14 cellular contexts compared by ENCODE assay signal in genomic region chr1:5934058-5934884, GRCh38.
"Had no signal": no experiment of that assay in that cellular context is flagged by ENCODE, and none has a peak within 500 bp of the region (broad histone marks: within the 10 kb centered on the region; RNA-seq: fewer than 3 reads in every experiment).

No MANE protein-coding gene starts in this region.

- H3K4me3 ChIP-seq: breast epithelium, heart left ventricle, pancreas had no signal

- H3K4me3 Mint-ChIP-seq: activated naive CD8-positive, alpha-beta T cell treated with anti-CD3 and anti-CD28 coated beads, Interleukin-2, amount 10 ng/mL, durations not matched to agents 7 days and 5 days; activated T-cell treated with anti-CD3 and anti-CD28 coated beads, Interleukin-2, amount 50 U/mL, for 4 hours; stimulated activated naive CD8-positive, alpha-beta T cell treated with anti-CD3 and anti-CD28 coated beads, Interleukin-15, amount 100 ng/mL, for 72 hours had no signal

- H3K9me3 ChIP-seq: breast epithelium, pancreas had no signal

- H3K27me3 ChIP-seq: breast epithelium, heart left ventricle, pancreas had no signal

- H3K27me3 Mint-ChIP-seq: activated naive CD8-positive, alpha-beta T cell treated with anti-CD3 and anti-CD28 coated beads, Interleukin-2, amount 10 ng/mL, durations not matched to agents 7 days and 5 days; stimulated activated naive CD8-positive, alpha-beta T cell treated with anti-CD3 and anti-CD28 coated beads, Interleukin-15, amount 100 ng/mL, for 72 hours had no signal

- H3K27ac Mint-ChIP-seq: activated naive CD8-positive, alpha-beta T cell treated with anti-CD3 and anti-CD28 coated beads, Interleukin-2, amount 10 ng/mL, durations not matched to agents 7 days and 5 days had no signal

- H3K9me3 Mint-ChIP-seq: activated naive CD8-positive, alpha-beta T cell treated with anti-CD3 and anti-CD28 coated beads, Interleukin-2, amount 10 ng/mL, durations not matched to agents 7 days and 5 days; activated T-cell treated with anti-CD3 and anti-CD28 coated beads, Interleukin-2, amount 50 U/mL, for 4 hours; stimulated activated naive CD8-positive, alpha-beta T cell treated with anti-CD3 and anti-CD28 coated beads, Interleukin-15, amount 100 ng/mL, for 72 hours had no signal

- H3K4me1 ChIP-seq: heart left ventricle, pancreas had no signal

- H3K36me3 ChIP-seq: breast epithelium, pancreas had no signal

- ATAC-seq: activated T-cell treated with anti-CD3 and anti-CD28 coated beads, Interleukin-2, amount 50 U/mL, for 4 hours; stimulated activated naive CD8-positive, alpha-beta T cell treated with anti-CD3 and anti-CD28 coated beads, Interleukin-15, amount 100 ng/mL, for 72 hours had no signal

- H3K27ac ChIP-seq: heart left ventricle, pancreas had no signal

- H3K4me1 Mint-ChIP-seq: activated naive CD8-positive, alpha-beta T cell treated with anti-CD3 and anti-CD28 coated beads, Interleukin-2, amount 10 ng/mL, durations not matched to agents 7 days and 5 days had no signal

- DNase-seq: activated CD4-positive, alpha-beta T cell treated with anti-CD3 and anti-CD28 coated beads for 48 hours; activated gamma-delta T cell; activated naive CD8-positive, alpha-beta T cell treated with anti-CD3 and anti-CD28 coated beads, Interleukin-2, amount 10 ng/mL, durations not matched to agents 7 days and 5 days; activated T-cell treated with anti-CD3 and anti-CD28 coated beads, Interleukin-2, amount 50 U/mL, for 4 hours; aorta; heart left ventricle; islet precursor cell; pancreas; retina; stimulated activated CD4-positive, alpha-beta T cell treated with anti-CD3 and anti-CD28 coated beads, Interleukin-15, amount 100 ng/mL, for 24 hours; stimulated activated CD4-positive, alpha-beta T cell treated with anti-CD3 and anti-CD28 coated beads, Interleukin-4, amount 100 ng/mL, for 24 hours; stimulated activated naive CD8-positive, alpha-beta T cell treated with anti-CD3 and anti-CD28 coated beads, Interleukin-15, amount 100 ng/mL, for 72 hours; T-helper 9 cell had no signal
